Comparison of ENCODE assay signal across 16 cellular contexts in the genomic region with DNA sequence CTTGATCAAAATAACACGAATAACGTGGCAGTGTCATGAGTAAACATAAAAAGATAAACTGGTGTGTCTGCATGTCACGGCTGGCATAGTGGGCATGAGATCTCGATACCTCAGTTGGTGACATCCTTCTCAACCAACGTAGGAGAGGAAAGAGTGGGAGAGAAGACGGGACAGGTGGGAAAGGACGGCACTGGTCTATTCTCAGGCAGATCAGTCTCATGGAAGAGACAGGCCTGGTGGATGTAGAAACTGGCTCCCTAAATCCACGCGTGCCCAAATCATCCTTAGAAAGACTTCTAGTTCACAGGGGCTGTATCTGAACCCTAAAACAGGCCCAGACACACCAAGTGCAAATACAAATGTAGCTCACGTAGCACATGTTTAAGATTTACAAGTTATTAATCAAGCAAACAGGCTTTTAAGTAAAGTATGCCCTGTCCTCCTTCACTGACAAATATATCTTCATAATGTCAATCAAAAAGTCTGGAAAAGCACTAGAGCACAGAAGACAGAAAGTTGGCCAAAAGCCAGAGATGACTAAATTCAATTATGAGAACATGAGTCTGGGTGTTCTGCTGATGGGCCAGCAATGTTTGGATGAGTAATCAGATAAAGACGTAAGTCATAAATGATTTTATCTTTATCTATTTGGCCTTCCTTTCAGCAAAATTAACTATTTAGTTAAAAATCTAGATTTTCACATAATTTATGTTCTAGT. TPM values are rescaled to one million over a fixed set of nuclear protein-coding genes. Genes with fewer than 3 reads are reported as not detected.
DNase-seq lines count a peak whose midpoint lies in the region; ATAC-seq and TF ChIP-seq lines count a peak whose summit lies in the region.
"Had no signal": no experiment of that assay in that cellular context is flagged by ENCODE, and none has a peak within 500 bp of the region (broad histone marks: within the 10 kb centered on the region; RNA-seq: fewer than 3 reads in every experiment).

No MANE protein-coding gene starts in this region.

- H4K20me1 ChIP-seq in fibroblast of lung (ENCODE audit: control insufficient read depth, extremely low read depth, insufficient read depth, low read length): no peaks in the 10 kb centered on the region

- H3K4me1 Mint-ChIP-seq in MCF 10A (ENCODE audit: insufficient read depth, unreplicated experiment) (peaks cover 13% of the 10 kb centered on the region), mesothelial cell of epicardium (peaks cover 4% of the 10 kb centered on the region)

- no peak overlapping the region for H3K9ac ChIP-seq in fibroblast of lung (ENCODE audit: insufficient read depth, low read length)

- no peak overlapping the region for H3K4me2 ChIP-seq in fibroblast of lung (ENCODE audit: extremely low read depth, insufficient read depth, low read length)

- peak overlapping the region; percentile 81 for H3K27ac Mint-ChIP-seq in MCF 10A (ENCODE audit: low read depth, unreplicated experiment)
- H3K27ac Mint-ChIP-seq in mesothelial cell of epicardium: no peak overlapping the region

- CTCF ChIA-PET in MCF 10A (lab: Yijun Ruan, JAX): no interaction called here

- H3K27me3 ChIP-seq in breast epithelium: no peaks in the 10 kb centered on the region
- H3K27me3 ChIP-seq in RWPE2 (ENCODE audit: insufficient read depth, poor library complexity, severe bottlenecking): no peaks in the 10 kb centered on the region
- H3K27me3 ChIP-seq in fibroblast of lung (ENCODE audit: control insufficient read depth, insufficient read depth, low read length): no peaks in the 10 kb centered on the region
- H3K27me3 ChIP-seq: cardiac muscle cell, MG63 had no signal

- H3K27ac ChIP-seq in breast epithelium: no peak overlapping the region
- H3K27ac ChIP-seq in RWPE2 (ENCODE audit: poor library complexity, severe bottlenecking): peak overlapping the region; percentile 93
- H3K27ac ChIP-seq in fibroblast of lung (ENCODE audit: insufficient read depth, low read length): no peak overlapping the region
- H3K27ac ChIP-seq: C4-2B, cardiac muscle cell, lower lobe of right lung, thoracic aorta had no signal

- no peaks in the 10 kb centered on the region for H3K4me1 ChIP-seq in breast epithelium
- peaks cover 13% of the 10 kb centered on the region for H3K4me1 ChIP-seq in RWPE2 (ENCODE audit: insufficient read depth, poor library complexity, severe bottlenecking)
- peaks cover 3% of the 10 kb centered on the region for H3K4me1 ChIP-seq in fibroblast of lung (ENCODE audit: control insufficient read depth, extremely low read depth, insufficient read depth, low read length)
- H3K4me1 ChIP-seq: lower lobe of right lung had no signal

- ATAC-seq in RWPE2 (ENCODE audit: low read depth) (peak; percentile 85), HG03135 (IDR thresholded peaks at IDR 0.05; ENCODE audit: unreplicated experiment) (no peak)
- ATAC-seq: HCT116, lower lobe of right lung had no signal

- H3K36me3 ChIP-seq in breast epithelium (no peaks in the 10 kb centered on the region), RWPE2 (ENCODE audit: low read depth) (peaks cover 3% of the 10 kb centered on the region; the same call in 1 of the 2 replicates), fibroblast of lung (ENCODE audit: control insufficient read depth, insufficient read depth, low read length) (no peaks in the 10 kb centered on the region)
- H3K36me3 ChIP-seq: cardiac muscle cell, MG63, thoracic aorta had no signal

- H3K4me3 ChIP-seq in breast epithelium (no peak overlapping the region), RWPE2 (ENCODE audit: severe bottlenecking) (no peak overlapping the region), fibroblast of lung (replicated peaks in 1 of 4; ENCODE audit: control extremely low read depth in 1 of 4, insufficient read depth in 1 of 4, low read depth in 3 of 4, low read length in 4 of 4) (no peak overlapping the region)
- H3K4me3 ChIP-seq: cardiac muscle cell, lower lobe of right lung, MG63, thoracic aorta had no signal

- H3K9me3 Mint-ChIP-seq in MCF 10A (ENCODE audit: unreplicated experiment) (peaks cover 14% of the 10 kb centered on the region), mesothelial cell of epicardium (peaks cover 4% of the 10 kb centered on the region)

- DNase-seq in MCF 10A (ENCODE audit: unreplicated experiment) (peak; percentile 84), breast epithelium (ENCODE audit: low spot score in 2 of 2) (no peak), RWPE2 (ENCODE audit: low spot score) (no peak), fibroblast of lung (ENCODE audit: low read depth in 2 of 2) (peak; percentile 74 to 84), stromal cell of bone marrow (ENCODE audit: low read depth) (peak; percentile 2), NAMALWA (ENCODE audit: low spot score) (no peak), mesothelial cell of epicardium (ENCODE audit: low spot score in 2 of 2, unreplicated experiment in 2 of 2) (no peak)
- DNase-seq: lower lobe of right lung, MG63, NCI-H774, retina had no signal

- H3K9me3 ChIP-seq in breast epithelium: no peaks in the 10 kb centered on the region
- H3K9me3 ChIP-seq in RWPE2 (ENCODE audit: severe bottlenecking): no peaks in the 10 kb centered on the region
- H3K9me3 ChIP-seq in fibroblast of lung (ENCODE audit: control insufficient read depth, insufficient read depth, low read depth, low read length): no peaks in the 10 kb centered on the region
- H3K9me3 ChIP-seq: lower lobe of right lung, MG63, thoracic aorta had no signal

- no TSS peak for BruUV-seq in MCF 10A (replicated peaks; lab: Mats Ljungman, UMichigan)

- intact Hi-C loops in MCF 10A (cut with micrococcal nuclease) (no loop called here), breast epithelium (cut with DNase I; ENCODE audit: low total_unique reads) (no loop called here)

- H3K4me3 Mint-ChIP-seq in MCF 10A (ENCODE audit: unreplicated experiment) (no peak overlapping the region), mesothelial cell of epicardium (no peak overlapping the region)

- H3K27me3 Mint-ChIP-seq in MCF 10A (ENCODE audit: insufficient read depth, unreplicated experiment) (no peaks in the 10 kb centered on the region), mesothelial cell of epicardium (ENCODE audit: low read depth) (peaks cover 74% of the 10 kb centered on the region)

- H2AFZ ChIP-seq in fibroblast of lung (ENCODE audit: low read length): no peak overlapping the region

- H3K36me3 Mint-ChIP-seq in MCF 10A (ENCODE audit: insufficient read depth, unreplicated experiment) (peaks cover 14% of the 10 kb centered on the region), mesothelial cell of epicardium (no peaks in the 10 kb centered on the region)

- no peaks in the 10 kb centered on the region for H3K79me2 ChIP-seq in fibroblast of lung (ENCODE audit: control insufficient read depth, insufficient read depth, low read length)

- POLR2A ChIA-PET in MCF 10A (lab: Yijun Ruan, JAX): no interaction called here

- no peak for TF ChIP-seq POLR2A in breast epithelium (IDR thresholded peaks at IDR 0.05)

- TF ChIP-seq CTCF in MCF 10A (IDR thresholded peaks at IDR 0.05; ENCODE audit: unreplicated experiment): no peak
- no peak for TF ChIP-seq CTCF in breast epithelium (IDR thresholded peaks at IDR 0.05)
- TF ChIP-seq CTCF in RWPE2 (IDR thresholded peaks at IDR 0.05; ENCODE audit: poor library complexity, severe bottlenecking): no peak
- no peak for TF ChIP-seq CTCF in fibroblast of lung (conservative IDR thresholded peaks at IDR 0.05 in 1 of 2, IDR thresholded peaks at IDR 0.05 in 1 of 2; ENCODE audit: low read depth in 1 of 2, low read length in 2 of 2)
- no peak for TF ChIP-seq CTCF in mesothelial cell of epicardium (IDR thresholded peaks at IDR 0.05; ENCODE audit: unreplicated experiment)

RNA-seq across cellular contexts. Expression of gene SFMBT2, which starts 56.3 kb away (rescaled TPM):
- 5.8 and 7.4 TPM in 2 replicates for total RNA-seq in MCF 10A (2022)
- total RNA-seq in breast epithelium: 10 to 100 TPM in 2 of 3 donors, 1 to 10 TPM in 1; 3.5 to 32.8 (median 22.8) TPM
- 2.5 and 2.8 TPM in 2 replicates for total RNA-seq in fibroblast of lung
- 0.52 and 1.3 TPM in 2 replicates for polyA plus RNA-seq in fibroblast of lung
- polyA plus RNA-seq in fibroblast of lung (2012): 0.40 and 0.86 TPM in 2 replicates
- polyA minus RNA-seq in fibroblast of lung (ENCODE audit: low replicate concordance): 0.20 and 1.5 TPM in 2 replicates
- 0.86 to 2.3 TPM (median 2.0 TPM) in 3 replicates for total RNA-seq in mesothelial cell of epicardium

Comparison
In these comparisons a context has a peak if more than half of its experiments do, and no peak if none do; other contexts are left out.
1. DNase-seq: peak in MCF 10A (single experiment), fibroblast of lung (2 of 2) and stromal cell of bone marrow (single experiment); none in breast epithelium (0 of 2), RWPE2 (single experiment), NAMALWA (single experiment) and mesothelial cell of epicardium (0 of 2).